8 cellular contexts compared by ENCODE assay signal in genomic region chr17:57948555-57949420, GRCh38. TPM values are rescaled to one million over a fixed set of nuclear protein-coding genes. Genes with fewer than 3 reads are reported as not detected.
DNase-seq lines count a peak whose midpoint lies in the region; ATAC-seq and TF ChIP-seq lines count a peak whose summit lies in the region.

No MANE protein-coding gene starts in this region.

- H3K79me2 ChIP-seq in PC-3 (ENCODE audit: low read length), result peaks cover 82% of the 10 kb centered on the region

- no peaks in the 10 kb centered on the region for H3K9me2 ChIP-seq in PC-3 (replicated peaks; ENCODE audit: low read length)

- peak overlapping the region; percentile 78 for H3K9ac ChIP-seq in PC-3 (ENCODE audit: low read length)
- no peak overlapping the region for H3K9ac ChIP-seq in duodenal mucosa (ENCODE audit: low read depth in 1 of 2, low read length in 2 of 2)

- peak; percentile 79 for ATAC-seq in PC-3
- ATAC-seq in natural killer cell, result peak; percentile 56 to 70 (median 62)
- ATAC-seq in HG02642 (IDR thresholded peaks at IDR 0.05; ENCODE audit: poor library complexity, unreplicated experiment), result no peak

- peak overlapping the region in 1 of 2 donors; percentile 75 for H3K27ac Mint-ChIP-seq in natural killer cell
- H3K27ac Mint-ChIP-seq in activated T-helper 2 cell treated with anti-CD3 and anti-CD28 coated beads, Interferon-gamma antibody, Interleukin-2, Interleukin-4, amounts not matched to agents 10 μg/mL and 5 μg/mL and 100 μg/mL, durations not matched to agents 14 hours and 24 hours and 36 hours, result no peak overlapping the region

- H3K27me3 Mint-ChIP-seq in natural killer cell (ENCODE audit: low read depth in 2 of 2), result peaks cover 15 to 20% of the 10 kb centered on the region in 2 donors
- H3K27me3 Mint-ChIP-seq in activated T-helper 2 cell treated with anti-CD3 and anti-CD28 coated beads, Interferon-gamma antibody, Interleukin-2, Interleukin-4, amounts not matched to agents 10 μg/mL and 5 μg/mL and 100 μg/mL, durations not matched to agents 14 hours and 24 hours and 36 hours (ENCODE audit: low read depth), result peaks cover 42% of the 10 kb centered on the region

- peak overlapping the region; percentile 61 for H3K4me3 Mint-ChIP-seq in natural killer cell
- no peak overlapping the region for H3K4me3 Mint-ChIP-seq in activated T-helper 2 cell treated with anti-CD3 and anti-CD28 coated beads, Interferon-gamma antibody, Interleukin-2, Interleukin-4, amounts not matched to agents 10 μg/mL and 5 μg/mL and 100 μg/mL, durations not matched to agents 14 hours and 24 hours and 36 hours (ENCODE audit: low read depth)

- POLR2A ChIA-PET in PC-3 (lab: Charles Lee; ENCODE audit: unreplicated experiment), result interaction anchor here (0.5 to 1.5 kb wide), 12 partner anchors 12 to 98 kb away, joined by 3 to 13 read pairs (median 4); no protein-coding TSS in a partner anchor

- CTCF ChIA-PET in PC-3 (lab: Charles Lee), result interaction anchor here (0.6 to 3.1 kb wide), 12 partner anchors 14 to 98 kb away, joined by 3 to 25 read pairs (median 6); partner anchors contain the start of gene VEZF1

- peaks cover 18% of the 10 kb centered on the region for H3F3A ChIP-seq in PC-3 (ENCODE audit: low read length, unreplicated experiment)

- H3K4me1 Mint-ChIP-seq in natural killer cell, result peaks cover 33 to 50% of the 10 kb centered on the region in 2 donors
- peaks cover 30% of the 10 kb centered on the region for H3K4me1 Mint-ChIP-seq in activated T-helper 2 cell treated with anti-CD3 and anti-CD28 coated beads, Interferon-gamma antibody, Interleukin-2, Interleukin-4, amounts not matched to agents 10 μg/mL and 5 μg/mL and 100 μg/mL, durations not matched to agents 14 hours and 24 hours and 36 hours (ENCODE audit: low read depth)

- intact Hi-C loops in PC-3 (cut with micrococcal nuclease) (loop anchor here (1.0 to 2.0 kb wide), 7 partner anchors 13 to 73 kb away; no protein-coding TSS in a partner anchor), natural killer cell (cut with micrococcal nuclease) (loop anchor here (5.0 kb wide), 2 partner anchors 41 to 49 kb away; no protein-coding TSS in a partner anchor)
- intact Hi-C loops in activated T-helper 2 cell treated with anti-CD3 and anti-CD28 coated beads, Interferon-gamma antibody, Interleukin-2, Interleukin-4, amounts not matched to agents 10 μg/mL and 5 μg/mL and 100 μg/mL, durations not matched to agents 14 hours and 24 hours and 36 hours (cut with micrococcal nuclease), result loop anchor here (5.0 to 10.0 kb wide), 2 partner anchors 46 to 56 kb away; no protein-coding TSS in a partner anchor

- H3K4me2 ChIP-seq in PC-3 (ENCODE audit: low read length), result peak overlapping the region; percentile 76

- no peaks in the 10 kb centered on the region for H3K9me3 Mint-ChIP-seq in natural killer cell
- H3K9me3 Mint-ChIP-seq in activated T-helper 2 cell treated with anti-CD3 and anti-CD28 coated beads, Interferon-gamma antibody, Interleukin-2, Interleukin-4, amounts not matched to agents 10 μg/mL and 5 μg/mL and 100 μg/mL, durations not matched to agents 14 hours and 24 hours and 36 hours, result no peaks in the 10 kb centered on the region

- DNase-seq in GM13977 (ENCODE audit: low spot score) (no peak), PC-3 (peak; percentile 99), natural killer cell (peak; percentile 26)
- no peak for DNase-seq in activated CD4-positive, alpha-beta T cell treated with anti-CD3 and anti-CD28 coated beads for 1 hour
- DNase-seq in stimulated activated CD4-positive, alpha-beta T cell treated with anti-CD3 and anti-CD28 coated beads, Interleukin-4, amount 100 ng/mL, for 24 hours, result no peak
- no peak for DNase-seq in activated T-helper 2 cell treated with anti-CD3 and anti-CD28 coated beads, Interferon-gamma antibody, Interleukin-2, Interleukin-4, amounts not matched to agents 10 μg/mL and 5 μg/mL and 100 μg/mL, durations not matched to agents 14 hours and 24 hours and 36 hours (ENCODE audit: low spot score)

- H2AFZ ChIP-seq in PC-3 (ENCODE audit: low read length), result no peak overlapping the region

- no peaks in the 10 kb centered on the region for H3K36me3 Mint-ChIP-seq in natural killer cell
- H3K36me3 Mint-ChIP-seq in activated T-helper 2 cell treated with anti-CD3 and anti-CD28 coated beads, Interferon-gamma antibody, Interleukin-2, Interleukin-4, amounts not matched to agents 10 μg/mL and 5 μg/mL and 100 μg/mL, durations not matched to agents 14 hours and 24 hours and 36 hours (ENCODE audit: low read depth), result no peaks in the 10 kb centered on the region

- peak; percentile 10 for TF ChIP-seq CTCF in GM13977 (IDR thresholded peaks at IDR 0.05; ENCODE audit: extremely low read depth, insufficient read depth, missing control alignments)
- peak; percentile 46 for TF ChIP-seq CTCF in PC-3 (conservative IDR thresholded peaks at IDR 0.05; ENCODE audit: low read depth, low read length)
- TF ChIP-seq CTCF in natural killer cell (IDR thresholded peaks at IDR 0.05), result no peak

- H3K9me3 ChIP-seq in PC-3 (ENCODE audit: low read length), result no peaks in the 10 kb centered on the region
- no peaks in the 10 kb centered on the region for H3K9me3 ChIP-seq in duodenal mucosa (ENCODE audit: control insufficient read depth in 1 of 2, low read length in 2 of 2)

- no peaks in the 10 kb centered on the region for H4K20me1 ChIP-seq in PC-3 (ENCODE audit: low read length)

- in situ Hi-C loops in GM13977 (cut with MboI; ENCODE audit: low pct_unique_long_range_greater_than_20kb, low sequenced_read_pairs, unreplicated experiment), result no loop called here

- H3K27ac ChIP-seq in PC-3 (ENCODE audit: low read length) (peak overlapping the region; percentile 98), duodenal mucosa (ENCODE audit: low read depth, low read length) (peak overlapping the region; percentile 70)

- H3K4me3 ChIP-seq in PC-3 (ENCODE audit: low read length) (peak overlapping the region; percentile 33; the same call in 1 of the 2 replicates), duodenal mucosa (ENCODE audit: low read depth in 1 of 2, low read length in 2 of 2) (peak overlapping the region in 1 of 2 donors; percentile 15)

- BruUV-seq in PC-3 (replicated peaks; lab: Mats Ljungman, UMichigan), result TSS peak; percentile 90

- H3K36me3 ChIP-seq in PC-3 (ENCODE audit: low read depth, low read length) (no peaks in the 10 kb centered on the region), duodenal mucosa (ENCODE audit: control insufficient read depth in 1 of 2, insufficient read depth in 2 of 2, low read length in 2 of 2) (no peaks in the 10 kb centered on the region)

- H3K27me3 ChIP-seq in PC-3 (ENCODE audit: low read length) (no peaks in the 10 kb centered on the region), duodenal mucosa (ENCODE audit: control insufficient read depth in 1 of 2, insufficient read depth in 2 of 2, low read length in 2 of 2) (no peaks in the 10 kb centered on the region)

- peaks cover 75% of the 10 kb centered on the region for H3K4me1 ChIP-seq in PC-3 (ENCODE audit: insufficient read depth, low read length)
- peaks cover 29 to 34% of the 10 kb centered on the region in 2 donors for H3K4me1 ChIP-seq in duodenal mucosa (ENCODE audit: control insufficient read depth in 1 of 2, insufficient read depth in 2 of 2, low read length in 2 of 2)

RNA-seq across cellular contexts. Expression of gene CUEDC1, which starts 6.4 kb away (rescaled TPM):
- total RNA-seq in PC-3 (2014; rRNA removed) (31.6 and 53.4 TPM in 2 replicates), natural killer cell (1 to 10 TPM; 1.5 to 3.7 (median 2.6) TPM)
- 0.30 and 0.34 TPM in 2 replicates for total RNA-seq in activated T-helper 2 cell treated with anti-CD3 and anti-CD28 coated beads, Interferon-gamma antibody, Interleukin-2, Interleukin-4, amounts not matched to agents 10 μg/mL and 5 μg/mL and 100 μg/mL, durations not matched to agents 14 hours and 24 hours and 36 hours

RNA-seq across cellular contexts. Expression of gene VEZF1, which starts 39.3 kb away (rescaled TPM):
- total RNA-seq in PC-3 (2014; rRNA removed), result 70.1 and 78.1 TPM in 2 replicates
- 10 to 100 TPM; 49.8 to 64.6 (median 63.4) TPM for total RNA-seq in natural killer cell
- 37.1 and 38.7 TPM in 2 replicates for total RNA-seq in activated T-helper 2 cell treated with anti-CD3 and anti-CD28 coated beads, Interferon-gamma antibody, Interleukin-2, Interleukin-4, amounts not matched to agents 10 μg/mL and 5 μg/mL and 100 μg/mL, durations not matched to agents 14 hours and 24 hours and 36 hours

RNA-seq across cellular contexts. Expression of gene SRSF1, which starts 58.3 kb away (rescaled TPM):
- total RNA-seq in PC-3 (2014; rRNA removed), result 325 and 342 TPM in 2 replicates
- total RNA-seq in natural killer cell, result 100 to 1,000 TPM; 125 to 157 (median 137) TPM
- 448 and 450 TPM in 2 replicates for total RNA-seq in activated T-helper 2 cell treated with anti-CD3 and anti-CD28 coated beads, Interferon-gamma antibody, Interleukin-2, Interleukin-4, amounts not matched to agents 10 μg/mL and 5 μg/mL and 100 μg/mL, durations not matched to agents 14 hours and 24 hours and 36 hours

Comparison
In these comparisons a context has a peak if more than half of its experiments do, and no peak if none do; other contexts are left out.
1. DNase-seq: peak in PC-3 (single experiment) and natural killer cell (single experiment); none in GM13977 (single experiment), activated CD4-positive, alpha-beta T cell treated with anti-CD3 and anti-CD28 coated beads for 1 hour (single experiment), stimulated activated CD4-positive, alpha-beta T cell treated with anti-CD3 and anti-CD28 coated beads, Interleukin-4, amount 100 ng/mL, for 24 hours (single experiment) and activated T-helper 2 cell treated with anti-CD3 and anti-CD28 coated beads, Interferon-gamma antibody, Interleukin-2, Interleukin-4, amounts not matched to agents 10 μg/mL and 5 μg/mL and 100 μg/mL, durations not matched to agents 14 hours and 24 hours and 36 hours (single experiment).